1 cellular context compared by ENCODE assay signal in the genomic region with DNA sequence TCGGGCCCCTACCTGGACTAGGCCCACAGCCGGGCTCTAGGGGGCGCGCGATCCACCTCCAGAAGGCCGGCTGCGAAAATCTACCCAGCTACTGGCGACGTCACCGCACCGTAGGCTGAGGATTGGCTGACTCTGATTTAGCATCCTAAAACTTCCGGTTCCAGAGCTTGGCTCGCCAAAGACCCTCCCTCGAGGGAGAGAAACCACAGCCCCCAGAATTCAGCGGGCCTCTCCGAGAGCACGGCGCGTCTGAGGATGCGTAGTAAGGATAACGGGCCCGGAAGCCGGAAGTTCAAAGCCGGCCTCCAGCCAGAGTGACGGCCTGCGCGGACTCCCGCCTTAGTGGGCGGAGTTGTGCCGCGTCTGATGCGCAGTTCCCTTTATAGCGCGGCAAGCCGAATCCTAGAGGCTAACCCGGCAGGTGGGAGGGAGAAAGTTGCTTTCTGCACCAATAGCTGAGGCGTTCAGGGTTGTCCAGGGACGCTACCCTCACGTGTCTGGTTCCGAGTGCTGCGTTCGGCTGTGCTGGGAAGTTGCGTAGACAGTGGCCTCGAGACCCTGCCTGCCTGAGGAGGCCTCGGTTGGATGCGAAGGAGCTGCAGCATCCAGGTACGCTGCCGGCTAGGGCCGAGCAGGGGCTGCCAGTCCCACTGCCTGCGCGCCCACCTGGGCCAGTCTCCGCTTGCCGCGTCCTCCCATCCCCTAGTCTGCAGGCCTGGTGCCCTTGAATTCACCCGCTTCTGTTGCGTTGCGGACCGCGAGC.
TF ChIP-seq lines count a peak whose summit lies in the region.

A gene (plus strand): TSS at position 544 of the 763 bp plus-strand sequence. CDS start 7,808 bp downstream, outside the sequence.

TF ChIP-seq in K562, 482 proteins besides CTCF, POLR2A, EP300 and RAD21 (continued from another document and continues in another):
- no peak for TF ChIP-seq SMARCA4 (IDR thresholded peaks at IDR 0.05)
- TF ChIP-seq, protein P1, sequence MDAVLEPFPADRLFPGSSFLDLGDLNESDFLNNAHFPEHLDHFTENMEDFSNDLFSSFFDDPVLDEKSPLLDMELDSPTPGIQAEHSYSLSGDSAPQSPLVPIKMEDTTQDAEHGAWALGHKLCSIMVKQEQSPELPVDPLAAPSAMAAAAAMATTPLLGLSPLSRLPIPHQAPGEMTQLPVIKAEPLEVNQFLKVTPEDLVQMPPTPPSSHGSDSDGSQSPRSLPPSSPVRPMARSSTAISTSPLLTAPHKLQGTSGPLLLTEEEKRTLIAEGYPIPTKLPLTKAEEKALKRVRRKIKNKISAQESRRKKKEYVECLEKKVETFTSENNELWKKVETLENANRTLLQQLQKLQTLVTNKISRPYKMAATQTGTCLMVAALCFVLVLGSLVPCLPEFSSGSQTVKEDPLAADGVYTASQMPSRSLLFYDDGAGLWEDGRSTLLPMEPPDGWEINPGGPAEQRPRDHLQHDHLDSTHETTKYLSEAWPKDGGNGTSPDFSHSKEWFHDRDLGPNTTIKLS (IDR thresholded peaks at IDR 0.05; ENCODE audit: borderline replicate concordance, low read depth), result peak; percentile 83
- no peak for TF ChIP-seq ZBTB8A (IDR thresholded peaks at IDR 0.05; ENCODE audit: partially characterized antibody)
- TF ChIP-seq PCBP2 (IDR thresholded peaks at IDR 0.05; ENCODE audit: low read depth, low read length, poor library complexity, severe bottlenecking), result no peak
- no peak for TF ChIP-seq NFIC (IDR thresholded peaks at IDR 0.05)
- no peak for TF ChIP-seq ZNF766 (CRISPR knock-in tag; conservative IDR thresholded peaks at IDR 0.05)
- 0 out of 2 replicates have a peak, but pooled peaks have one; percentile 9 for TF ChIP-seq ZNF24 (IDR thresholded peaks at IDR 0.05)
- TF ChIP-seq, protein P2, sequence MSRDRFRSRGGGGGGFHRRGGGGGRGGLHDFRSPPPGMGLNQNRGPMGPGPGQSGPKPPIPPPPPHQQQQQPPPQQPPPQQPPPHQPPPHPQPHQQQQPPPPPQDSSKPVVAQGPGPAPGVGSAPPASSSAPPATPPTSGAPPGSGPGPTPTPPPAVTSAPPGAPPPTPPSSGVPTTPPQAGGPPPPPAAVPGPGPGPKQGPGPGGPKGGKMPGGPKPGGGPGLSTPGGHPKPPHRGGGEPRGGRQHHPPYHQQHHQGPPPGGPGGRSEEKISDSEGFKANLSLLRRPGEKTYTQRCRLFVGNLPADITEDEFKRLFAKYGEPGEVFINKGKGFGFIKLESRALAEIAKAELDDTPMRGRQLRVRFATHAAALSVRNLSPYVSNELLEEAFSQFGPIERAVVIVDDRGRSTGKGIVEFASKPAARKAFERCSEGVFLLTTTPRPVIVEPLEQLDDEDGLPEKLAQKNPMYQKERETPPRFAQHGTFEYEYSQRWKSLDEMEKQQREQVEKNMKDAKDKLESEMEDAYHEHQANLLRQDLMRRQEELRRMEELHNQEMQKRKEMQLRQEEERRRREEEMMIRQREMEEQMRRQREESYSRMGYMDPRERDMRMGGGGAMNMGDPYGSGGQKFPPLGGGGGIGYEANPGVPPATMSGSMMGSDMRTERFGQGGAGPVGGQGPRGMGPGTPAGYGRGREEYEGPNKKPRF (IDR thresholded peaks at IDR 0.05; ENCODE audit: low read depth, low read length), result no peak
- TF ChIP-seq MCM5 (IDR thresholded peaks at IDR 0.05; ENCODE audit: low read depth), result no peak
- TF ChIP-seq ZNF583 (CRISPR knock-in tag; IDR thresholded peaks at IDR 0.05), result no peak
- TF ChIP-seq, protein P3, sequence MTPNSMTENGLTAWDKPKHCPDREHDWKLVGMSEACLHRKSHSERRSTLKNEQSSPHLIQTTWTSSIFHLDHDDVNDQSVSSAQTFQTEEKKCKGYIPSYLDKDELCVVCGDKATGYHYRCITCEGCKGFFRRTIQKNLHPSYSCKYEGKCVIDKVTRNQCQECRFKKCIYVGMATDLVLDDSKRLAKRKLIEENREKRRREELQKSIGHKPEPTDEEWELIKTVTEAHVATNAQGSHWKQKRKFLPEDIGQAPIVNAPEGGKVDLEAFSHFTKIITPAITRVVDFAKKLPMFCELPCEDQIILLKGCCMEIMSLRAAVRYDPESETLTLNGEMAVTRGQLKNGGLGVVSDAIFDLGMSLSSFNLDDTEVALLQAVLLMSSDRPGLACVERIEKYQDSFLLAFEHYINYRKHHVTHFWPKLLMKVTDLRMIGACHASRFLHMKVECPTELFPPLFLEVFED (CRISPR knock-in tag; conservative IDR thresholded peaks at IDR 0.05), result no peak
- no peak for TF ChIP-seq NR3C1 (CRISPR knock-in tag; IDR thresholded peaks at IDR 0.05)
- TF ChIP-seq NR4A1 (CRISPR knock-in tag; IDR thresholded peaks at IDR 0.05), result no peak
- TF ChIP-seq NR4A1 (tag; IDR thresholded peaks at IDR 0.05), result no peak
- TF ChIP-seq CBX5 (IDR thresholded peaks at IDR 0.05; ENCODE audit: borderline replicate concordance, low read depth), result no peak
- TF ChIP-seq, protein P4, sequence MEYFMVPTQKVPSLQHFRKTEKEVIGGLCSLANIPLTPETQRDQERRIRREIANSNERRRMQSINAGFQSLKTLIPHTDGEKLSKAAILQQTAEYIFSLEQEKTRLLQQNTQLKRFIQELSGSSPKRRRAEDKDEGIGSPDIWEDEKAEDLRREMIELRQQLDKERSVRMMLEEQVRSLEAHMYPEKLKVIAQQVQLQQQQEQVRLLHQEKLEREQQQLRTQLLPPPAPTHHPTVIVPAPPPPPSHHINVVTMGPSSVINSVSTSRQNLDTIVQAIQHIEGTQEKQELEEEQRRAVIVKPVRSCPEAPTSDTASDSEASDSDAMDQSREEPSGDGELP (CRISPR knock-in tag; IDR thresholded peaks at IDR 0.05; ENCODE audit: borderline replicate concordance), result peak; percentile 80
- peak; percentile 54 for TF ChIP-seq POLR2AphosphoS5 (IDR thresholded peaks at IDR 0.05; ENCODE audit: control insufficient read depth, insufficient read depth, low read depth, low read length)
- no peak for TF ChIP-seq ZNF239 (CRISPR knock-in tag; IDR thresholded peaks at IDR 0.05)
- TF ChIP-seq PTBP1 (IDR thresholded peaks at IDR 0.05; ENCODE audit: low read depth, low read length), result no peak
- TF ChIP-seq MTF1 (CRISPR knock-in tag; IDR thresholded peaks at IDR 0.05; ENCODE audit: borderline replicate concordance), result no peak
- TF ChIP-seq, protein P5, sequence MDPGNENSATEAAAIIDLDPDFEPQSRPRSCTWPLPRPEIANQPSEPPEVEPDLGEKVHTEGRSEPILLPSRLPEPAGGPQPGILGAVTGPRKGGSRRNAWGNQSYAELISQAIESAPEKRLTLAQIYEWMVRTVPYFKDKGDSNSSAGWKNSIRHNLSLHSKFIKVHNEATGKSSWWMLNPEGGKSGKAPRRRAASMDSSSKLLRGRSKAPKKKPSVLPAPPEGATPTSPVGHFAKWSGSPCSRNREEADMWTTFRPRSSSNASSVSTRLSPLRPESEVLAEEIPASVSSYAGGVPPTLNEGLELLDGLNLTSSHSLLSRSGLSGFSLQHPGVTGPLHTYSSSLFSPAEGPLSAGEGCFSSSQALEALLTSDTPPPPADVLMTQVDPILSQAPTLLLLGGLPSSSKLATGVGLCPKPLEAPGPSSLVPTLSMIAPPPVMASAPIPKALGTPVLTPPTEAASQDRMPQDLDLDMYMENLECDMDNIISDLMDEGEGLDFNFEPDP (CRISPR knock-in tag; IDR thresholded peaks at IDR 0.05), result no peak
- no peak for TF ChIP-seq ZBED1 (IDR thresholded peaks at IDR 0.05)
- TF ChIP-seq ZNF778 (CRISPR knock-in tag; IDR thresholded peaks at IDR 0.05), result no peak
- TF ChIP-seq ZNF584 (CRISPR knock-in tag; IDR thresholded peaks at IDR 0.05; ENCODE audit: low read depth), result no peak
- TF ChIP-seq, protein P6, sequence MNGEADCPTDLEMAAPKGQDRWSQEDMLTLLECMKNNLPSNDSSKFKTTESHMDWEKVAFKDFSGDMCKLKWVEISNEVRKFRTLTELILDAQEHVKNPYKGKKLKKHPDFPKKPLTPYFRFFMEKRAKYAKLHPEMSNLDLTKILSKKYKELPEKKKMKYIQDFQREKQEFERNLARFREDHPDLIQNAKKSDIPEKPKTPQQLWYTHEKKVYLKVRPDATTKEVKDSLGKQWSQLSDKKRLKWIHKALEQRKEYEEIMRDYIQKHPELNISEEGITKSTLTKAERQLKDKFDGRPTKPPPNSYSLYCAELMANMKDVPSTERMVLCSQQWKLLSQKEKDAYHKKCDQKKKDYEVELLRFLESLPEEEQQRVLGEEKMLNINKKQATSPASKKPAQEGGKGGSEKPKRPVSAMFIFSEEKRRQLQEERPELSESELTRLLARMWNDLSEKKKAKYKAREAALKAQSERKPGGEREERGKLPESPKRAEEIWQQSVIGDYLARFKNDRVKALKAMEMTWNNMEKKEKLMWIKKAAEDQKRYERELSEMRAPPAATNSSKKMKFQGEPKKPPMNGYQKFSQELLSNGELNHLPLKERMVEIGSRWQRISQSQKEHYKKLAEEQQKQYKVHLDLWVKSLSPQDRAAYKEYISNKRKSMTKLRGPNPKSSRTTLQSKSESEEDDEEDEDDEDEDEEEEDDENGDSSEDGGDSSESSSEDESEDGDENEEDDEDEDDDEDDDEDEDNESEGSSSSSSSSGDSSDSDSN (IDR thresholded peaks at IDR 0.05; ENCODE audit: borderline replicate concordance in 1 of 2, low read depth in 2 of 2, low read length in 2 of 2), result no peak
- no peak for TF ChIP-seq ZNF444 (CRISPR knock-in tag; IDR thresholded peaks at IDR 0.05)
- TF ChIP-seq KAT7 (CRISPR knock-in tag; IDR thresholded peaks at IDR 0.05; ENCODE audit: borderline replicate concordance), result no peak
- TF ChIP-seq, protein P7, sequence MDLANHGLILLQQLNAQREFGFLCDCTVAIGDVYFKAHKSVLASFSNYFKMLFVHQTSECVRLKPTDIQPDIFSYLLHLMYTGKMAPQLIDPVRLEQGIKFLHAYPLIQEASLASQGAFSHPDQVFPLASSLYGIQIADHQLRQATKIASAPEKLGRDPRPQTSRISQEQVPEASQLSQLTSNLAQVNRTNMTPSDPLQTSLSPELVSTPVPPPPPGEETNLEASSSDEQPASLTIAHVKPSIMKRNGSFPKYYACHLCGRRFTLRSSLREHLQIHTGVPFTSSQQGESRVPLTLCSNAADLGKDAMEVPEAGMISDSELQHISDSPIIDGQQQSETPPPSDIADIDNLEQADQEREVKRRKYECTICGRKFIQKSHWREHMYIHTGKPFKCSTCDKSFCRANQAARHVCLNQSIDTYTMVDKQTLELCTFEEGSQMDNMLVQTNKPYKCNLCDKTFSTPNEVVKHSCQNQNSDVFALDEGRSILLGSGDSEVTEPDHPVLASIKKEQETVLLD (IDR thresholded peaks at IDR 0.05), result 0 out of 2 replicates have a peak, but pooled peaks have one; percentile 7
- TF ChIP-seq ZKSCAN1 (IDR thresholded peaks at IDR 0.05; ENCODE audit: low read depth, low read length), result no peak
- no peak for TF ChIP-seq SAFB (IDR thresholded peaks at IDR 0.05; ENCODE audit: borderline replicate concordance, low read depth, low read length)
- TF ChIP-seq RUNX1 (IDR thresholded peaks at IDR 0.05; ENCODE audit: low read depth), result 0 out of 2 replicates have a peak, but pooled peaks have one; percentile 69
- no peak; the same call in 1 of the 2 replicates for TF ChIP-seq CBX1 (IDR thresholded peaks at IDR 0.05; ENCODE audit: low read depth)
- no peak for TF ChIP-seq NONO (IDR thresholded peaks at IDR 0.05; ENCODE audit: low read depth in 2 of 2, low read length in 1 of 2)
- TF ChIP-seq MCM3 (IDR thresholded peaks at IDR 0.05), result no peak
- TF ChIP-seq ZNF717 (CRISPR knock-in tag; IDR thresholded peaks at IDR 0.05), result no peak
- no peak for TF ChIP-seq KLF16 (IDR thresholded peaks at IDR 0.05)
- TF ChIP-seq MAZ (CRISPR knock-in tag; conservative IDR thresholded peaks at IDR 0.05 in 1 of 2, IDR thresholded peaks at IDR 0.05 in 1 of 2), result peak in 1 of 2 experiments; percentile 41; a peak in 2 of 4 replicates
- TF ChIP-seq, protein P8, sequence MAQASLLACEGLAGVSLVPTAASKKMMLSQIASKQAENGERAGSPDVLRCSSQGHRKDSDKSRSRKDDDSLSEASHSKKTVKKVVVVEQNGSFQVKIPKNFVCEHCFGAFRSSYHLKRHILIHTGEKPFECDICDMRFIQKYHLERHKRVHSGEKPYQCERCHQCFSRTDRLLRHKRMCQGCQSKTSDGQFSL (CRISPR knock-in tag; IDR thresholded peaks at IDR 0.05), result no peak
- TF ChIP-seq, protein P8 (tag; IDR thresholded peaks at IDR 0.05), result no peak
- no peak for TF ChIP-seq PPARD (CRISPR knock-in tag; IDR thresholded peaks at IDR 0.05)
- TF ChIP-seq POLR2H (tag; IDR thresholded peaks at IDR 0.05; ENCODE audit: low read depth), result no peak
- no peak for TF ChIP-seq NCOA1 (IDR thresholded peaks at IDR 0.05; ENCODE audit: low read depth)
- TF ChIP-seq, protein P9, sequence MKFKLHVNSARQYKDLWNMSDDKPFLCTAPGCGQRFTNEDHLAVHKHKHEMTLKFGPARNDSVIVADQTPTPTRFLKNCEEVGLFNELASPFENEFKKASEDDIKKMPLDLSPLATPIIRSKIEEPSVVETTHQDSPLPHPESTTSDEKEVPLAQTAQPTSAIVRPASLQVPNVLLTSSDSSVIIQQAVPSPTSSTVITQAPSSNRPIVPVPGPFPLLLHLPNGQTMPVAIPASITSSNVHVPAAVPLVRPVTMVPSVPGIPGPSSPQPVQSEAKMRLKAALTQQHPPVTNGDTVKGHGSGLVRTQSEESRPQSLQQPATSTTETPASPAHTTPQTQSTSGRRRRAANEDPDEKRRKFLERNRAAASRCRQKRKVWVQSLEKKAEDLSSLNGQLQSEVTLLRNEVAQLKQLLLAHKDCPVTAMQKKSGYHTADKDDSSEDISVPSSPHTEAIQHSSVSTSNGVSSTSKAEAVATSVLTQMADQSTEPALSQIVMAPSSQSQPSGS (CRISPR knock-in tag; IDR thresholded peaks at IDR 0.05), result no peak
- TF ChIP-seq RBM15 (IDR thresholded peaks at IDR 0.05; ENCODE audit: insufficient read depth, low read length), result no peak
- TF ChIP-seq WHSC1 (IDR thresholded peaks at IDR 0.05; ENCODE audit: low read length), result no peak
